2 cellular contexts compared by ENCODE assay signal in the genomic region with DNA sequence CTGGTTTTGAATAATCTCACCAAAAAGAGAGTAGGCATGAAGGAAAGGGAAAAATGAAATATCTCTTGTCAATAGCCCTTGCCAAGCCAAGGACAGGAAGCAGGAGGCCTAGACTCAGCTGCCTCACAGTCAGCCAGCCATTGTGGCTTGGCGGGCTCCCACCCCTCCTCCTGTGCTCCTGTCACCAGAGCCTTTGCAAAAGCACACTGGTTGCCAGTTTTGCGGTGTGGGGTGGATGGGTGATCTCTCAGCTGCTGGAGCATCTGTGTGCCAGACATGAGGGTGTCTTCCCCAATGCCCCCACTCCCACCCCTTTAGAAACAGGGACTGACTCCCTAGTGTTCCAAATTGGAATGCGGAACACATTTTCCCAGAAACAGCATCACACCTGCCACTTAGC.
TF ChIP-seq lines count a peak whose summit lies in the region.

No MANE protein-coding gene starts in this region.

TF ChIP-seq in GM23338, 12 proteins besides CTCF, POLR2A, EP300 and RAD21 (continues in another document):
- TF ChIP-seq ZNF462 (CRISPR knock-in tag; IDR thresholded peaks at IDR 0.05) (no peak), EZH2 (IDR thresholded peaks at IDR 0.05; ENCODE audit: low read depth, unreplicated experiment) (no peak), ZNF114 (CRISPR knock-in tag; IDR thresholded peaks at IDR 0.05) (no peak), POLR2AphosphoS5 (IDR thresholded peaks at IDR 0.05; ENCODE audit: low read depth) (no peak), EZH2phosphoT487 (IDR thresholded peaks at IDR 0.05; ENCODE audit: unreplicated experiment) (no peak), CREB1 (CRISPR knock-in tag; IDR thresholded peaks at IDR 0.05; ENCODE audit: low read depth) (no peak), STAT1 (IDR thresholded peaks at IDR 0.05; ENCODE audit: unreplicated experiment) (no peak), JUNB (IDR thresholded peaks at IDR 0.05; ENCODE audit: unreplicated experiment) (no peak)
- TF ChIP-seq, protein P1, sequence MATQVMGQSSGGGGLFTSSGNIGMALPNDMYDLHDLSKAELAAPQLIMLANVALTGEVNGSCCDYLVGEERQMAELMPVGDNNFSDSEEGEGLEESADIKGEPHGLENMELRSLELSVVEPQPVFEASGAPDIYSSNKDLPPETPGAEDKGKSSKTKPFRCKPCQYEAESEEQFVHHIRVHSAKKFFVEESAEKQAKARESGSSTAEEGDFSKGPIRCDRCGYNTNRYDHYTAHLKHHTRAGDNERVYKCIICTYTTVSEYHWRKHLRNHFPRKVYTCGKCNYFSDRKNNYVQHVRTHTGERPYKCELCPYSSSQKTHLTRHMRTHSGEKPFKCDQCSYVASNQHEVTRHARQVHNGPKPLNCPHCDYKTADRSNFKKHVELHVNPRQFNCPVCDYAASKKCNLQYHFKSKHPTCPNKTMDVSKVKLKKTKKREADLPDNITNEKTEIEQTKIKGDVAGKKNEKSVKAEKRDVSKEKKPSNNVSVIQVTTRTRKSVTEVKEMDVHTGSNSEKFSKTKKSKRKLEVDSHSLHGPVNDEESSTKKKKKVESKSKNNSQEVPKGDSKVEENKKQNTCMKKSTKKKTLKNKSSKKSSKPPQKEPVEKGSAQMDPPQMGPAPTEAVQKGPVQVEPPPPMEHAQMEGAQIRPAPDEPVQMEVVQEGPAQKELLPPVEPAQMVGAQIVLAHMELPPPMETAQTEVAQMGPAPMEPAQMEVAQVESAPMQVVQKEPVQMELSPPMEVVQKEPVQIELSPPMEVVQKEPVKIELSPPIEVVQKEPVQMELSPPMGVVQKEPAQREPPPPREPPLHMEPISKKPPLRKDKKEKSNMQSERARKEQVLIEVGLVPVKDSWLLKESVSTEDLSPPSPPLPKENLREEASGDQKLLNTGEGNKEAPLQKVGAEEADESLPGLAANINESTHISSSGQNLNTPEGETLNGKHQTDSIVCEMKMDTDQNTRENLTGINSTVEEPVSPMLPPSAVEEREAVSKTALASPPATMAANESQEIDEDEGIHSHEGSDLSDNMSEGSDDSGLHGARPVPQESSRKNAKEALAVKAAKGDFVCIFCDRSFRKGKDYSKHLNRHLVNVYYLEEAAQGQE (IDR thresholded peaks at IDR 0.05; ENCODE audit: unreplicated experiment): no peak
- TF ChIP-seq, protein P2, sequence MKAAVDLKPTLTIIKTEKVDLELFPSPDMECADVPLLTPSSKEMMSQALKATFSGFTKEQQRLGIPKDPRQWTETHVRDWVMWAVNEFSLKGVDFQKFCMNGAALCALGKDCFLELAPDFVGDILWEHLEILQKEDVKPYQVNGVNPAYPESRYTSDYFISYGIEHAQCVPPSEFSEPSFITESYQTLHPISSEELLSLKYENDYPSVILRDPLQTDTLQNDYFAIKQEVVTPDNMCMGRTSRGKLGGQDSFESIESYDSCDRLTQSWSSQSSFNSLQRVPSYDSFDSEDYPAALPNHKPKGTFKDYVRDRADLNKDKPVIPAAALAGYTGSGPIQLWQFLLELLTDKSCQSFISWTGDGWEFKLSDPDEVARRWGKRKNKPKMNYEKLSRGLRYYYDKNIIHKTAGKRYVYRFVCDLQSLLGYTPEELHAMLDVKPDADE (IDR thresholded peaks at IDR 0.05): no peak

TF ChIP-seq in HepG2, 621 proteins besides CTCF, POLR2A, EP300 and RAD21 (continued from another document):
- TF ChIP-seq ZNF639 (CRISPR knock-in tag; conservative IDR thresholded peaks at IDR 0.05): no peak
- no peak for TF ChIP-seq HHEX (CRISPR knock-in tag; IDR thresholded peaks at IDR 0.05)
- TF ChIP-seq FOXP4 (CRISPR knock-in tag; IDR thresholded peaks at IDR 0.05): no peak
- TF ChIP-seq CREB1 (IDR thresholded peaks at IDR 0.05): no peak
- TF ChIP-seq CREB1 (CRISPR knock-in tag; IDR thresholded peaks at IDR 0.05): no peak
- no peak for TF ChIP-seq ZNF563 (CRISPR knock-in tag; IDR thresholded peaks at IDR 0.05)
- TF ChIP-seq ZNF678 (CRISPR knock-in tag; IDR thresholded peaks at IDR 0.05): no peak
- no peak for TF ChIP-seq ETV6 (CRISPR knock-in tag; conservative IDR thresholded peaks at IDR 0.05)
- TF ChIP-seq ZNF570 (CRISPR knock-in tag; IDR thresholded peaks at IDR 0.05; ENCODE audit: borderline replicate concordance): no peak
- no peak for TF ChIP-seq NR2F1 (CRISPR knock-in tag; IDR thresholded peaks at IDR 0.05)
